Comparison of ENCODE assay signal across 8 cellular contexts in the genomic region with DNA sequence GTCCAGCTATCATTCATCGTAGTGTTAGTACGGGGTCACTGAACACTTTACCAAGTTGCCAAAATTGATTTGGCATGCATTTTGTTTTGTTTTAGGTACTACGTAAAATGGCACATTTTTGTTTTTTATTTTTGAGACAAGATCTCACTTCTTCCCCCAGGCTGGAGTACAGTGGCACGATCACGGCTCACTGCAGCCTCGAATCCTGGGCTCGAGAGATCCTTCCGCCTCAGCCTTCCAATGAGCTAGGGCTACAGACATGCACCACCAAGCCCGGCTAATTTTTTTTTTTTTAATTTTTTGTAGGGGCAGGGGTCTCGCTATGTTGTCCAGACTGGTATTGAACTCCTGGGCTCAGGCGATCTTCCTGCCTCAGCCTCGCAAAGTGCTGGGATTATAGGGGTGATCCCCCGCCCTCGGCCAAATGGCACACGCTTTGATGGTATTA. TPM values are rescaled to one million over a fixed set of nuclear protein-coding genes. Genes with fewer than 3 reads are reported as not detected.
DNase-seq lines count a peak whose midpoint lies in the region; ATAC-seq and TF ChIP-seq lines count a peak whose summit lies in the region.

No MANE protein-coding gene starts in this region.

- DNase-seq in H7 = no peak
- no peak for DNase-seq in activated B cell treated with CpG ODN at 0.5 μM for 24 hours
- DNase-seq in glutamatergic neuron = no peak
- DNase-seq in cerebellum (ENCODE audit: low spot score) = no peak
- DNase-seq in MV-4-11 (lab: John Stamatoyannopoulos, UW) = no peak

- no peaks in the 10 kb centered on the region for H3K9me3 ChIP-seq in skeletal muscle tissue (ENCODE audit: control insufficient read depth in 3 of 3, low read length in 3 of 3)

- H3K27ac Mint-ChIP-seq in activated B cell treated with CpG ODN at 0.5 μM for 24 hours (peak overlapping the region; percentile 91), glutamatergic neuron (ENCODE audit: unreplicated experiment) (peak overlapping the region; percentile 81)

- CTCF ChIA-PET in activated B cell treated with CpG ODN at 0.5 μM for 24 hours (lab: Charles Lee) = interaction anchor here (1.2 to 1.5 kb wide), 3 partner anchors 31 to 141 kb away, joined by 3 to 8 read pairs (median 3); no protein-coding TSS in a partner anchor

- H3K4me3 Mint-ChIP-seq in activated B cell treated with CpG ODN at 0.5 μM for 24 hours = peak overlapping the region; percentile 94
- H3K4me3 Mint-ChIP-seq in glutamatergic neuron (ENCODE audit: unreplicated experiment) = peak overlapping the region; percentile 97

- ATAC-seq in activated B cell treated with CpG ODN at 0.5 μM for 24 hours (ENCODE audit: low read depth) = no peak
- ATAC-seq in HG03469 (IDR thresholded peaks at IDR 0.05; ENCODE audit: unreplicated experiment) = no peak

- H3K9me3 Mint-ChIP-seq in activated B cell treated with CpG ODN at 0.5 μM for 24 hours (no peaks in the 10 kb centered on the region), glutamatergic neuron (ENCODE audit: unreplicated experiment) (peaks cover 3% of the 10 kb centered on the region)

- intact Hi-C loops in activated B cell treated with CpG ODN at 0.5 μM for 24 hours (cut with micrococcal nuclease) = loop anchor here (5.0 to 10.0 kb wide), 3 partner anchors 369 to 968 kb away; partner anchors contain the start of genes CPSF3, IAH1, ITGB1BP1 and PDIA6

- peak overlapping the region; percentile 87 to 90 (median 88) for H3K9ac ChIP-seq in skeletal muscle tissue (ENCODE audit: low read depth in 1 of 3, low read length in 3 of 3)

- H3K27me3 ChIP-seq in H7 (ENCODE audit: control insufficient read depth, insufficient read depth, low read length) = no peaks in the 10 kb centered on the region
- H3K27me3 ChIP-seq in skeletal muscle tissue (ENCODE audit: control insufficient read depth in 3 of 3, insufficient read depth in 3 of 3, low read length in 3 of 3) = no peaks in the 10 kb centered on the region

- POLR2A ChIA-PET in activated B cell treated with CpG ODN at 0.5 μM for 24 hours (lab: Charles Lee) = interaction anchor here (0.6 to 2.4 kb wide), 15 partner anchors 9 to 606 kb away, joined by 3 to 15 read pairs (median 5); partner anchors contain the start of genes ADAM17, CPSF3, ITGB1BP1 and KLF11

- H3K27me3 Mint-ChIP-seq in activated B cell treated with CpG ODN at 0.5 μM for 24 hours (no peaks in the 10 kb centered on the region), glutamatergic neuron (ENCODE audit: unreplicated experiment) (peaks cover 2% of the 10 kb centered on the region)

- peaks cover 41% of the 10 kb centered on the region for H3K36me3 Mint-ChIP-seq in activated B cell treated with CpG ODN at 0.5 μM for 24 hours (ENCODE audit: low read depth)
- no peaks in the 10 kb centered on the region for H3K36me3 Mint-ChIP-seq in glutamatergic neuron (ENCODE audit: unreplicated experiment)

- TF ChIP-seq CTCF in 22Rv1 (IDR thresholded peaks at IDR 0.05) (no peak), activated B cell treated with CpG ODN at 0.5 μM for 24 hours (IDR thresholded peaks at IDR 0.05) (no peak), glutamatergic neuron (IDR thresholded peaks at IDR 0.05; ENCODE audit: partially characterized antibody, unreplicated experiment) (no peak)

- H3K4me1 ChIP-seq in skeletal muscle tissue (ENCODE audit: control insufficient read depth in 3 of 3, insufficient read depth in 3 of 3, low read length in 3 of 3) = peaks cover 9 to 18% (median 16%) of the 10 kb centered on the region in 3 donors

- H3K36me3 ChIP-seq in H7 (replicated peaks; ENCODE audit: control insufficient read depth, insufficient read depth, low read length) (peaks cover 8% of the 10 kb centered on the region), skeletal muscle tissue (ENCODE audit: control insufficient read depth in 3 of 3, insufficient read depth in 3 of 3, low read length in 3 of 3) (peaks cover 4 to 11% (median 5%) of the 10 kb centered on the region in 3 donors)

- H3K27ac ChIP-seq in 22Rv1 (peak overlapping the region; percentile 92), skeletal muscle tissue (ENCODE audit: low read depth, low read length) (peak overlapping the region; percentile 70)

- peak overlapping the region; percentile 71 for H3K4me3 ChIP-seq in H7 (ENCODE audit: insufficient read depth, low read depth, low read length)
- H3K4me3 ChIP-seq in skeletal muscle tissue (ENCODE audit: low read length in 3 of 3) = peak overlapping the region; percentile 84 to 91 (median 89)

- H3K4me1 Mint-ChIP-seq in activated B cell treated with CpG ODN at 0.5 μM for 24 hours (peaks cover 34% of the 10 kb centered on the region), glutamatergic neuron (ENCODE audit: low read depth, unreplicated experiment) (no peaks in the 10 kb centered on the region)

RNA-seq across cellular contexts. Expression of gene TAF1B, which starts 0.8 kb away (rescaled TPM):
- total RNA-seq in H7 (2014; rRNA removed; shearing (Covaris generic)) = 27.9 and 33.2 TPM in 2 replicates
- total RNA-seq in activated B cell treated with CpG ODN at 0.5 μM for 24 hours = 26.4 and 28.7 TPM in 2 replicates
- 16.7 TPM for total RNA-seq in glutamatergic neuron (ENCODE audit: unreplicated experiment)
- 36.5 TPM for total RNA-seq in skeletal muscle tissue
- total RNA-seq in cerebellum = 53.4 TPM
